9 cellular contexts compared by ENCODE assay signal in genomic region chr7:142739927-142740492, GRCh38. TPM values are rescaled to one million over a fixed set of nuclear protein-coding genes. Genes with fewer than 3 reads are reported as not detected.
DNase-seq lines count a peak whose midpoint lies in the region; ATAC-seq, FAIRE-seq and TF ChIP-seq lines count a peak whose summit lies in the region.
"Had no signal": no experiment of that assay in that cellular context is flagged by ENCODE, and none has a peak within 500 bp of the region (broad histone marks: within the 10 kb centered on the region; RNA-seq: fewer than 3 reads in every experiment).

No MANE protein-coding gene starts in this region.

- in situ Hi-C loops in K562 (cut with MboI): no loop called here

- POLR2A ChIA-PET in K562 (lab: Yijun Ruan, JAX): no interaction called here

- H4K20me1 ChIP-seq in K562 (replicated peaks; ENCODE audit: control insufficient read depth, insufficient read depth, low read length): no peaks in the 10 kb centered on the region

- TF ChIP-seq CTCF in GM12873 (IDR thresholded peaks at IDR 0.05; ENCODE audit: insufficient read depth, low read depth, low read length, missing control alignments) (peak; percentile 62), K562 (IDR thresholded peaks at IDR 0.05 in 2 of 3, conservative IDR thresholded peaks at IDR 0.05 in 1 of 3; ENCODE audit: insufficient read depth in 2 of 3, low read depth in 1 of 3, low read length in 3 of 3) (peak; percentile 25 to 47 (median 33); a peak in 4 of 6 replicates)

- no peak overlapping the region for H3K4me2 ChIP-seq in K562 (ENCODE audit: insufficient read depth, low read length)

- no peak for TF ChIP-seq EP300 in K562 (IDR thresholded peaks at IDR 0.05; ENCODE audit: low read length)

- no peak overlapping the region for H3K9ac ChIP-seq in K562 (ENCODE audit: insufficient read depth in 1 of 2, low read depth in 2 of 2, low read length in 2 of 2)

- no peaks in the 10 kb centered on the region for H3K9me3 ChIP-seq in K562 (replicated peaks; ENCODE audit: control insufficient read depth, insufficient read depth, low read depth, low read length)

- CTCF ChIA-PET in K562 (lab: Yijun Ruan, JAX; ENCODE audit: low intra/inter-chr PET ratio): no interaction called here

- TF ChIP-seq POLR2A in K562 (conservative IDR thresholded peaks at IDR 0.05): no peak

- intact Hi-C loops in K562 (cut with micrococcal nuclease): no loop called here

- peak; percentile 66 for FAIRE-seq in K562 (lab: Jason Lieb, UNC)

- H3K4me3 ChIP-seq in K562: no peak overlapping the region

- H3K27me3 ChIP-seq in K562 (ENCODE audit: control insufficient read depth in 2 of 2, insufficient read depth in 2 of 2, low read length in 2 of 2): peaks cover 0 to 6% of the 10 kb centered on the region in 2 experiments; a peak in 1 of 5 replicates

- BruUV-seq in K562 (replicated peaks; lab: Mats Ljungman, UMichigan): no TSS peak

- no peaks in the 10 kb centered on the region for H3K4me1 ChIP-seq in K562 (replicated peaks in 1 of 2; ENCODE audit: control insufficient read depth in 2 of 2, insufficient read depth in 2 of 2, low read length in 2 of 2)

- H2AFZ ChIP-seq in K562 (ENCODE audit: low read depth, low read length): no peak overlapping the region

- ATAC-seq in GM19463 (IDR thresholded peaks at IDR 0.05; ENCODE audit: unreplicated experiment) (peak; percentile 99), HG03280 (IDR thresholded peaks at IDR 0.05; ENCODE audit: unreplicated experiment) (peak; percentile 88), K562 (peak; percentile 85)

- no peaks in the 10 kb centered on the region for H3K79me2 ChIP-seq in K562 (ENCODE audit: control insufficient read depth, insufficient read depth, low read length)

- H3K27ac ChIP-seq in K562 (ENCODE audit: extremely low read depth, low read depth, low read length): no peak overlapping the region

- 0% methylated on average over 2 of the region's 2 CpGs for WGBS in K562 (ENCODE audit: insufficient coverage, low coverage, missing lambda C conversion rate)

- H3K36me3 ChIP-seq in K562 (ENCODE audit: control insufficient read depth, insufficient read depth, low read length): no peaks in the 10 kb centered on the region

- TF ChIP-seq RAD21 in K562 (CRISPR knock-in tag; conservative IDR thresholded peaks at IDR 0.05 in 1 of 2, IDR thresholded peaks at IDR 0.05 in 1 of 2): no peak

- H3K9me1 ChIP-seq in K562 (ENCODE audit: control insufficient read depth, insufficient read depth, low read length): no peaks in the 10 kb centered on the region

- peak in 1 of 4 experiments; percentile 13 for DNase-seq in K562 (ENCODE audit: extremely low read depth in 1 of 4, low spot score in 3 of 4)
- no peak for DNase-seq in midbrain (lab: John Stamatoyannopoulos, UW)
- DNase-seq in NCI-H2196 treated with DMSO at 0.1 percent for 48 hours (lab: John Stamatoyannopoulos, UW; ENCODE audit: unreplicated experiment): no peak
- DNase-seq in NCI-H1092 (lab: John Stamatoyannopoulos, UW): no peak
- no peak for DNase-seq in effector CD4-positive, alpha-beta T cell

TF ChIP-seq in K562, 482 proteins besides CTCF, POLR2A, EP300 and RAD21 (continues in another document):
- TF ChIP-seq C11orf30 (IDR thresholded peaks at IDR 0.05; ENCODE audit: low read depth) (peak; percentile 59), BRF1 (IDR thresholded peaks at IDR 0.05; ENCODE audit: borderline replicate concordance, extremely low read depth, insufficient read length) (no peak), PREB (CRISPR knock-in tag; IDR thresholded peaks at IDR 0.05) (no peak), KHSRP (IDR thresholded peaks at IDR 0.05) (no peak), DDX20 (tag; IDR thresholded peaks at IDR 0.05; ENCODE audit: low read depth) (no peak), NR2F6 (CRISPR knock-in tag; IDR thresholded peaks at IDR 0.05) (no peak), TOE1 (IDR thresholded peaks at IDR 0.05; ENCODE audit: borderline replicate concordance) (no peak), TOE1 (CRISPR knock-in tag; IDR thresholded peaks at IDR 0.05; ENCODE audit: borderline replicate concordance, low read depth) (peak; percentile 67; the same call in 1 of the 2 replicates), SRSF1 (IDR thresholded peaks at IDR 0.05; ENCODE audit: low read depth, low read length) (no peak), ZNF212 (CRISPR knock-in tag; IDR thresholded peaks at IDR 0.05) (no peak), YY1 (IDR thresholded peaks at IDR 0.05; ENCODE audit: borderline replicate concordance in 1 of 3, control insufficient read depth in 1 of 3, extremely low read depth in 1 of 3, insufficient read depth in 3 of 3, insufficient read length in 1 of 3, insufficient replicate concordance in 2 of 3, low read depth in 1 of 3, low read length in 2 of 3) (no peak), ZNF589 (CRISPR knock-in tag; IDR thresholded peaks at IDR 0.05; ENCODE audit: low read depth) (no peak), CBX5 (IDR thresholded peaks at IDR 0.05; ENCODE audit: borderline replicate concordance, low read depth) (no peak), NFE2 (IDR thresholded peaks at IDR 0.05; ENCODE audit: low read depth) (peak; percentile 56), KAT2B (IDR thresholded peaks at IDR 0.05; ENCODE audit: low read depth, low read length) (no peak), JUNB (CRISPR knock-in tag; conservative IDR thresholded peaks at IDR 0.05) (no peak), KAT7 (CRISPR knock-in tag; IDR thresholded peaks at IDR 0.05; ENCODE audit: borderline replicate concordance) (no peak), MTA2 (IDR thresholded peaks at IDR 0.05; ENCODE audit: low read depth) (no peak)

RNA-seq across cellular contexts. Expression of gene PRSS1, which starts 9.3 kb away (rescaled TPM):
- total RNA-seq in K562 (2011; cell fraction: chromatin; rRNA removed; ENCODE audit: low replicate concordance): not detected in 2 replicates
- total RNA-seq in K562 (2011; cell fraction: nucleolus; rRNA removed): not detected in 2 replicates
- total RNA-seq in K562 (2011; cell fraction: nucleoplasm; rRNA removed): not detected in 2 replicates
- total RNA-seq in K562 (2014; rRNA removed) (not detected in 2 replicates), K562 (2014; rRNA removed; fragmentation: Illumina TruSeq; extraction: Trizol) (not detected in 2 replicates), K562 (2015; rRNA removed; fragmentation: Illumina TruSeq; extraction: Trizol) (not detected in 2 replicates), K562 (2021) (6.6 and 8.8 TPM in 2 replicates)
- polyA plus RNA-seq in K562 (2011; rRNA removed) (not detected in 2 replicates), K562 (2014; fragmentation: Illumina TruSeq; extraction: Trizol) (not detected in 2 replicates), K562 (2014; fragmentation: Nextera tagmentation; extraction: Ambion mirVana) (under 1 TPM; 0.07 to 0.20 TPM), K562 (2014; rRNA removed) (not detected in 2 replicates)
- polyA plus RNA-seq in K562 (2011; cell fraction: cytosol; rRNA removed): not detected in 2 replicates
- polyA plus RNA-seq in K562 (2011; cell fraction: nucleus; rRNA removed): 0.27 TPM in 1 of 2 replicates, not detected in the other
- polyA plus RNA-seq in K562 (2012): 0.86 TPM in 1 of 2 replicates, not detected in the other
- polyA minus RNA-seq in K562 (2011; rRNA and poly(A)+ RNA removed): not detected in 2 replicates
- not detected in 2 replicates for polyA minus RNA-seq in K562 (2011; cell fraction: cytosol; rRNA and poly(A)+ RNA removed)
- polyA minus RNA-seq in K562 (2011; cell fraction: nucleus; rRNA and poly(A)+ RNA removed): not detected in 2 replicates
- total RNA-seq: fibroblast of lung had no signal
- polyA plus RNA-seq: fibroblast of lung had no signal

RNA-seq across cellular contexts. Expression of gene PRSS2, which starts 30.8 kb away (rescaled TPM):
- total RNA-seq in K562 (2011; cell fraction: chromatin; rRNA removed; ENCODE audit: low replicate concordance): 2.5 TPM in 1 of 2 replicates, not detected in the other
- 4.6 and 6.2 TPM in 2 replicates for total RNA-seq in K562 (2011; cell fraction: nucleolus; rRNA removed)
- total RNA-seq in K562 (2011; cell fraction: nucleoplasm; rRNA removed): 3.5 and 4.8 TPM in 2 replicates
- total RNA-seq in K562 (2014; rRNA removed) (1.1 and 1.7 TPM in 2 replicates), K562 (2014; rRNA removed; fragmentation: Illumina TruSeq; extraction: Trizol) (2.4 and 2.5 TPM in 2 replicates), K562 (2015; rRNA removed; fragmentation: Illumina TruSeq; extraction: Trizol) (1.3 and 2.4 TPM in 2 replicates), K562 (2021) (23.9 and 30.1 TPM in 2 replicates)
- polyA plus RNA-seq in K562 (2011; rRNA removed) (3.8 and 6.4 TPM in 2 replicates), K562 (2014; fragmentation: Illumina TruSeq; extraction: Trizol) (4.7 and 6.2 TPM in 2 replicates), K562 (2014; fragmentation: Nextera tagmentation; extraction: Ambion mirVana) (10 to 100 TPM in 1 of 2 experiments, 1 to 10 TPM in 1; 9.5 to 16.4 TPM), K562 (2014; rRNA removed) (1.4 and 1.6 TPM in 2 replicates)
- 9.3 and 14.7 TPM in 2 replicates for polyA plus RNA-seq in K562 (2011; cell fraction: cytosol; rRNA removed)
- 4.3 and 5.0 TPM in 2 replicates for polyA plus RNA-seq in K562 (2011; cell fraction: nucleus; rRNA removed)
- polyA plus RNA-seq in K562 (2012): 6.6 and 43.8 TPM in 2 replicates
- polyA minus RNA-seq in K562 (2011; rRNA and poly(A)+ RNA removed): 2.8 and 3.7 TPM in 2 replicates
- 4.5 and 5.4 TPM in 2 replicates for polyA minus RNA-seq in K562 (2011; cell fraction: cytosol; rRNA and poly(A)+ RNA removed)
- polyA minus RNA-seq in K562 (2011; cell fraction: nucleus; rRNA and poly(A)+ RNA removed): 0.67 and 1.4 TPM in 2 replicates
- total RNA-seq: fibroblast of lung had no signal
- polyA plus RNA-seq: fibroblast of lung had no signal
